Comparison of ENCODE assay signal across 23 cellular contexts in genomic region chr18:72201032-72201431, GRCh38.
DNase-seq lines count a peak whose midpoint lies in the region; ATAC-seq lines count a peak whose summit lies in the region.
"Had no signal": no experiment of that assay in that cellular context is flagged by ENCODE, and none has a peak within 500 bp of the region (broad histone marks: within the 10 kb centered on the region; RNA-seq: fewer than 3 reads in every experiment).

No MANE protein-coding gene starts in this region.

- in situ Hi-C loops in HAP-1 (cut with MboI; ENCODE audit: low sequenced_read_pairs) = no loop called here

- H3K9me3 ChIP-seq in HAP-1 = no peaks in the 10 kb centered on the region
- H3K9me3 ChIP-seq: gastroesophageal sphincter, thyroid gland had no signal

- no peaks in the 10 kb centered on the region for H3K4me1 ChIP-seq in HAP-1
- H3K4me1 ChIP-seq: gastroesophageal sphincter, parathyroid adenoma, thyroid gland had no signal

- peak; percentile 90 for ATAC-seq in GM18511 (IDR thresholded peaks at IDR 0.05; ENCODE audit: unreplicated experiment)
- ATAC-seq in GM21515 (IDR thresholded peaks at IDR 0.05; ENCODE audit: unreplicated experiment) = peak; percentile 72
- peak; percentile 67 for ATAC-seq in HG03175 (IDR thresholded peaks at IDR 0.05; ENCODE audit: unreplicated experiment)
- ATAC-seq: gastroesophageal sphincter; natural killer cell treated with Interleukin-12 subunit alpha and Interleukin-12 subunit beta and Interleukin-15 and Interleukin-18, amount 100 ng/mL, for 72 hours; Right ventricle myocardium inferior; stimulated activated naive B cell treated with anti-CD40 and anti-IgM and Interleukin-4, amounts not matched to agents 10 μg/mL and 1 μg/mL and 100 μg/mL, for 72 hours had no signal

- H3K36me3 ChIP-seq in HAP-1 (replicated peaks) = no peaks in the 10 kb centered on the region
- H3K36me3 ChIP-seq: cardiac muscle cell, gastroesophageal sphincter, thyroid gland had no signal

- no peaks in the 10 kb centered on the region for H3K27me3 ChIP-seq in HAP-1 (ENCODE audit: low read depth)
- H3K27me3 ChIP-seq: cardiac muscle cell, gastroesophageal sphincter, thyroid gland had no signal

- H3K4me3 ChIP-seq in HAP-1 = no peak overlapping the region
- H3K4me3 ChIP-seq: cardiac muscle cell, gastroesophageal sphincter, thyroid gland had no signal

- DNase-seq in OCI-M1 (lab: John Stamatoyannopoulos, UW) (peak; percentile 73), NCI-H1105 (lab: John Stamatoyannopoulos, UW) (no peak), HAP-1 (ENCODE audit: low spot score in 2 of 2) (no peak), NCI-H774 (lab: John Stamatoyannopoulos, UW) (no peak), DMS79 treated with DMSO at 0.1 percent for 48 hours (lab: John Stamatoyannopoulos, UW) (no peak)
- DNase-seq: activated CD4-positive, alpha-beta T cell treated with anti-CD3 and anti-CD28 coated beads, Interleukin-2, amount 50 U/mL, for 4 hours; activated gamma-delta T cell; amygdala; KG1; kidney glomerular epithelial cell; mesendoderm; NCI-H1092 treated with DMSO at 0.1 percent for 48 hours; NCI-H510A treated with DMSO at 0.1 percent for 48 hours; stimulated activated naive B cell treated with anti-CD40 and anti-IgM and Interleukin-4, amounts not matched to agents 10 μg/mL and 1 μg/mL and 100 μg/mL, for 72 hours; thyroid gland had no signal
